In genomic region chr14:24232121-24232644, GRCh38 we compare ENCODE assay signal across 8 cellular contexts. TPM values are rescaled to one million over a fixed set of nuclear protein-coding genes. Genes with fewer than 3 reads are reported as not detected.
DNase-seq lines count a peak whose midpoint lies in the region; ATAC-seq and TF ChIP-seq lines count a peak whose summit lies in the region.

Gene NEDD8, minus strand, starts transcription at chr14:24232367. Its CDS starts 100 bp downstream, at chr14:24232267.

- peaks cover 25% of the 10 kb centered on the region for H3K36me3 ChIP-seq in BE2C
- no peaks in the 10 kb centered on the region for H3K36me3 ChIP-seq in colonic mucosa

- H3K9ac ChIP-seq in colonic mucosa (ENCODE audit: low read depth in 2 of 2, low read length in 2 of 2) = peak within 1 kb of the TSS; percentile 79 to 98

- H3K4me1 ChIP-seq in BE2C = peaks cover 4% of the 10 kb centered on the region; the same call in 1 of the 2 replicates
- H3K4me1 ChIP-seq in colonic mucosa = no peaks in the 10 kb centered on the region

- no peak for TF ChIP-seq CTCF in BE2C (IDR thresholded peaks at IDR 0.05; ENCODE audit: low read depth, low read length)
- no peak for TF ChIP-seq CTCF in colonic mucosa (IDR thresholded peaks at IDR 0.05)

- H3K9me3 ChIP-seq in BE2C = no peaks in the 10 kb centered on the region
- no peaks in the 10 kb centered on the region for H3K9me3 ChIP-seq in colonic mucosa

- peak within 1 kb of the TSS; percentile 95 for H3K27ac ChIP-seq in colonic mucosa

- peak within 1 kb of the TSS; percentile 92 for H3K4me3 Mint-ChIP-seq in activated CD4-positive, alpha-beta T cell treated with anti-CD3 and anti-CD28 coated beads, Interleukin-2, amount 10 ng/mL, durations not matched to agents 24 days and 14 days

- no peaks in the 10 kb centered on the region for H3K9me3 Mint-ChIP-seq in activated CD4-positive, alpha-beta T cell treated with anti-CD3 and anti-CD28 coated beads, Interleukin-2, amount 10 ng/mL, durations not matched to agents 24 days and 14 days

- H3K4me1 Mint-ChIP-seq in activated CD4-positive, alpha-beta T cell treated with anti-CD3 and anti-CD28 coated beads, Interleukin-2, amount 10 ng/mL, durations not matched to agents 24 days and 14 days = peaks cover 41% of the 10 kb centered on the region

- H3K4me3 ChIP-seq in BE2C (ENCODE audit: low read depth, low read length) = peak within 1 kb of the TSS; percentile 90
- H3K4me3 ChIP-seq in colonic mucosa = peak within 1 kb of the TSS; percentile 92

- H3K27ac Mint-ChIP-seq in activated CD4-positive, alpha-beta T cell treated with anti-CD3 and anti-CD28 coated beads, Interleukin-2, amount 10 ng/mL, durations not matched to agents 24 days and 14 days = peak within 1 kb of the TSS; percentile 92

- intact Hi-C loops in activated CD4-positive, alpha-beta T cell treated with anti-CD3 and anti-CD28 coated beads, Interleukin-2, amount 10 ng/mL, durations not matched to agents 24 days and 14 days (cut with micrococcal nuclease) = loop anchor here (1.0 kb wide), 6 partner anchors 10 to 118 kb away; partner anchors contain the start of genes CHMP4A, DCAF11, DHRS1 and IPO4
- intact Hi-C loops in colonic mucosa (cut with DNase I) = no loop called here

- peaks cover 34% of the 10 kb centered on the region for H3K36me3 Mint-ChIP-seq in activated CD4-positive, alpha-beta T cell treated with anti-CD3 and anti-CD28 coated beads, Interleukin-2, amount 10 ng/mL, durations not matched to agents 24 days and 14 days (ENCODE audit: low read depth)

- H3K27me3 ChIP-seq in BE2C (no peaks in the 10 kb centered on the region), colonic mucosa (no peaks in the 10 kb centered on the region)

- peak; percentile 68 for ATAC-seq in GM19328 (IDR thresholded peaks at IDR 0.05; ENCODE audit: unreplicated experiment)
- ATAC-seq in HG03469 (IDR thresholded peaks at IDR 0.05; ENCODE audit: unreplicated experiment) = peak; percentile 53

- H3K27me3 Mint-ChIP-seq in activated CD4-positive, alpha-beta T cell treated with anti-CD3 and anti-CD28 coated beads, Interleukin-2, amount 10 ng/mL, durations not matched to agents 24 days and 14 days = no peaks in the 10 kb centered on the region

- DNase-seq in BE2C (peak; percentile 90), NCI-H526 treated with DMSO at 0.1 percent for 48 hours (lab: John Stamatoyannopoulos, UW) (peak; percentile 85), colonic mucosa (peak; percentile 94), left kidney (ENCODE audit: low read depth, low spot score) (peak; percentile 96)
- DNase-seq in activated CD4-positive, alpha-beta T cell treated with anti-CD3 and anti-CD28 coated beads, Interleukin-2, amount 10 ng/mL, durations not matched to agents 24 days and 14 days = peak; percentile 96
- DNase-seq in stimulated activated CD4-positive, alpha-beta T cell treated with anti-CD3 and anti-CD28 coated beads, Interleukin-1b, Interleukin-23, amount 100 ng/mL, for 48 hours = peak; percentile 96

RNA-seq across cellular contexts. Expression of gene NEDD8, which starts in this region (rescaled TPM):
- polyA plus RNA-seq in BE2C (2012; ENCODE audit: insufficient read depth, insufficient read length, low read depth) = 296 TPM
- 188 and 190 TPM in 2 replicates for total RNA-seq in activated CD4-positive, alpha-beta T cell treated with anti-CD3 and anti-CD28 coated beads, Interleukin-2, amount 10 ng/mL, durations not matched to agents 24 days and 14 days
- 100 to 1,000 TPM; 126 to 150 TPM for total RNA-seq in colonic mucosa

Comparison
In these comparisons a context has a peak if more than half of its experiments do, and no peak if none do; other contexts are left out.
1. Peak in every context shown above with its lines: DNase-seq, ATAC-seq, H3K4me3 ChIP-seq and H3K27ac ChIP-seq.